Comparison of ENCODE assay signal across 27 cellular contexts in the genomic region with DNA sequence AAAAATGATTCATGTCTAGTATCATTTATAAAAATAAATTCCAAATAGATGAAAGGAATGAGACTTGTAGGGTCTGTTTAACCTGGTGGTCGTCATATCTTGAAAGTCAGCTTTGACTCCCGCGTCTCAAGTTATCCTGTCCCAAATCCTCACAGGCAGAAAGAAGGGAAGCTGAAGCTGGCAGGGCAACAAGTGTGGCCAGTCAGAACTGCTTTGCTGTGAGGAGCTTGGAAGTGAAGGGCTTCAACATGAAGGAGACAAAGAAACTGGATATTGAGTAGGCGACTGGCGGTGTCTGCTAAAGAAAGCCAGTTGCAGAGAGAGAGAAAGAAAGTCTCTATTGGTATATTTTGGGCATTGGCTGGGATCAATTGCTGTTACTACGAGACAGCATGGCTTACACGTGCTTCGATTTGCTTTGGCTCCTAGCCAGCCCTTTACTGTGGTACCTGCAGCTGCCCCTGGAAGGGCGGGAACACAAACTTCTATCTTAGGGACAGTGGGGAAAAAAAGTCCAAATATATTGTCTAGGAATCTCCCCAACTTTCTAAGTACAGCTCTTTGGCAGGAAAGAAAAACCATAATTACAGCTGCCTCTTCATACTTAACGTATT.
DNase-seq lines count a peak whose midpoint lies in the region; ATAC-seq, FAIRE-seq and TF ChIP-seq lines count a peak whose summit lies in the region.
"Had no signal": no experiment of that assay in that cellular context is flagged by ENCODE, and none has a peak within 500 bp of the region (broad histone marks: within the 10 kb centered on the region; RNA-seq: fewer than 3 reads in every experiment).

No MANE protein-coding gene starts in this region.

- no peak overlapping the region for H3K9ac ChIP-seq in K562 (ENCODE audit: insufficient read depth in 1 of 2, low read depth in 2 of 2, low read length in 2 of 2)
- H3K9ac ChIP-seq: KMS-11 had no signal

- H3K4me3 ChIP-seq in K562, result no peak overlapping the region
- H3K4me3 ChIP-seq in osteoblast (ENCODE audit: insufficient read depth, low read length), result no peak overlapping the region
- H3K4me3 ChIP-seq: heart left ventricle, right atrium auricular region had no signal

- no peak for TF ChIP-seq RAD21 in K562 (CRISPR knock-in tag; conservative IDR thresholded peaks at IDR 0.05 in 1 of 2, IDR thresholded peaks at IDR 0.05 in 1 of 2)

- intact Hi-C loops in K562 (cut with micrococcal nuclease), result no loop called here

- FAIRE-seq in K562 (lab: Jason Lieb, UNC) (no peak), GM12892 (lab: Jason Lieb, UNC) (no peak)
- FAIRE-seq: H1 had no signal

- H3K27me3 ChIP-seq in K562 (ENCODE audit: control insufficient read depth in 2 of 2, insufficient read depth in 2 of 2, low read length in 2 of 2) (no peaks in the 10 kb centered on the region), osteoblast (ENCODE audit: insufficient read depth, low read length) (peaks cover 4% of the 10 kb centered on the region)
- H3K27me3 ChIP-seq: brain microvascular endothelial cell, heart left ventricle, right atrium auricular region had no signal

- TF ChIP-seq CTCF in K562 (IDR thresholded peaks at IDR 0.05 in 2 of 3, conservative IDR thresholded peaks at IDR 0.05 in 1 of 3; ENCODE audit: insufficient read depth in 2 of 3, low read depth in 1 of 3, low read length in 3 of 3), result no peak
- TF ChIP-seq CTCF in osteoblast (IDR thresholded peaks at IDR 0.05; ENCODE audit: extremely low read depth, low read depth, low read length), result no peak

- H2AFZ ChIP-seq in K562 (ENCODE audit: low read depth, low read length), result peak overlapping the region; percentile 84
- H2AFZ ChIP-seq in osteoblast (ENCODE audit: low read length), result peak overlapping the region; percentile 42

- in situ Hi-C loops in K562 (cut with MboI), result no loop called here

- no peaks in the 10 kb centered on the region for H3K36me3 ChIP-seq in K562 (ENCODE audit: control insufficient read depth, insufficient read depth, low read length)
- H3K36me3 ChIP-seq in osteoblast (ENCODE audit: insufficient read depth, low read length), result no peaks in the 10 kb centered on the region
- H3K36me3 ChIP-seq: brain microvascular endothelial cell, heart left ventricle, right atrium auricular region had no signal

- H4K20me1 ChIP-seq in K562 (replicated peaks; ENCODE audit: control insufficient read depth, insufficient read depth, low read length) (no peaks in the 10 kb centered on the region), osteoblast (ENCODE audit: insufficient read depth, low read length) (no peaks in the 10 kb centered on the region)

- ATAC-seq in K562 (no peak), GM21526 (IDR thresholded peaks at IDR 0.05; ENCODE audit: low FRiP score, unreplicated experiment) (no peak)
- ATAC-seq: activated CD4-positive, alpha-beta T cell treated with anti-CD3 and anti-CD28 coated beads for 36 hours; heart left ventricle; SK-N-SH treated with all-trans-retinoic acid at 6 μM for 48 hours; stimulated activated naive CD8-positive, alpha-beta T cell treated with anti-CD3 and anti-CD28 coated beads, Interleukin-15, Interleukin-2, amounts not matched to agents 100 U/mL and 50 U/mL, for 24 hours had no signal

- no TSS peak for BruUV-seq in K562 (replicated peaks; lab: Mats Ljungman, UMichigan)

- POLR2A ChIA-PET in K562 (lab: Yijun Ruan, JAX), result no interaction called here

- TF ChIP-seq POLR2A in K562 (conservative IDR thresholded peaks at IDR 0.05) (no peak), GM12892 (IDR thresholded peaks at IDR 0.05; ENCODE audit: low read depth, low read length) (no peak)

- H3K9me1 ChIP-seq in K562 (ENCODE audit: control insufficient read depth, insufficient read depth, low read length), result no peaks in the 10 kb centered on the region

- CTCF ChIA-PET in K562 (lab: Yijun Ruan, JAX; ENCODE audit: low intra/inter-chr PET ratio), result no interaction called here

- H3K79me2 ChIP-seq in K562 (ENCODE audit: control insufficient read depth, insufficient read depth, low read length) (no peaks in the 10 kb centered on the region), osteoblast (ENCODE audit: insufficient read depth, low read length) (no peaks in the 10 kb centered on the region)

- DNase-seq in DMS53 treated with DMSO at 0.1 percent for 48 hours (lab: John Stamatoyannopoulos, UW; ENCODE audit: unreplicated experiment), result peak; percentile 17
- DNase-seq in NCI-H2029 (lab: John Stamatoyannopoulos, UW), result peak; percentile 44
- DNase-seq in K562 (ENCODE audit: extremely low read depth in 1 of 4, low spot score in 3 of 4), result no peak
- DNase-seq in osteoblast (ENCODE audit: insufficient read length, low spot score, missing footprints), result no peak
- DNase-seq in GM12892 (ENCODE audit: insufficient read length), result no peak
- DNase-seq in stimulated activated CD4-positive, alpha-beta T cell treated with anti-CD3 and anti-CD28 coated beads, Interleukin-2, amount 100 ng/mL, for 24 hours, result no peak
- DNase-seq: activated CD4-positive, alpha-beta T cell treated with anti-CD3 and anti-CD28 coated beads for 36 hours; activated CD8-positive, alpha-beta memory T cell treated with anti-CD3 and anti-CD28 coated beads for 24 hours; activated naive CD4-positive, alpha-beta T cell; activated T-cell treated with anti-CD3 and anti-CD28 coated beads, Interleukin-2, amount 50 U/mL, for 24 hours; brain microvascular endothelial cell; CD4-positive, alpha-beta T cell; DMS 273 treated with DMSO at 0.1 percent for 48 hours; effector CD8-positive, alpha-beta T cell; GDM1; heart left ventricle; NCI-H187 treated with DMSO at 0.1 percent for 48 hours; NCI-H82; OCI-M1; stimulated activated CD4-positive, alpha-beta T cell treated with anti-CD3 and anti-CD28 coated beads, Interleukin-12 subunit alpha, Interleukin-12 subunit beta, amount 100 ng/mL, for 4 hours; stimulated activated naive CD8-positive, alpha-beta T cell treated with anti-CD3 and anti-CD28 coated beads, Interleukin-15, Interleukin-2, amounts not matched to agents 100 U/mL and 50 U/mL, for 24 hours; T-helper 2 cell had no signal

- H3K9me3 ChIP-seq in K562 (replicated peaks; ENCODE audit: control insufficient read depth, insufficient read depth, low read depth, low read length) (no peaks in the 10 kb centered on the region), osteoblast (ENCODE audit: low read depth, low read length) (no peaks in the 10 kb centered on the region)
- H3K9me3 ChIP-seq: heart left ventricle, right atrium auricular region had no signal

- 66% methylated on average over 10 of the region's 10 CpGs for WGBS in K562 (ENCODE audit: insufficient coverage, low coverage, missing lambda C conversion rate)

- H3K4me1 ChIP-seq in K562 (replicated peaks in 1 of 2; ENCODE audit: control insufficient read depth in 2 of 2, insufficient read depth in 2 of 2, low read length in 2 of 2), result peaks cover 13 to 17% of the 10 kb centered on the region in 2 experiments
- no peaks in the 10 kb centered on the region for H3K4me1 ChIP-seq in osteoblast (ENCODE audit: insufficient read depth, low read length)
- H3K4me1 ChIP-seq: heart left ventricle, right atrium auricular region had no signal

- no peak overlapping the region for H3K27ac ChIP-seq in K562 (ENCODE audit: extremely low read depth, low read depth, low read length)
- no peak overlapping the region for H3K27ac ChIP-seq in osteoblast (ENCODE audit: low read depth, low read length)
- H3K27ac ChIP-seq: brain microvascular endothelial cell, heart left ventricle, KMS-11, right atrium auricular region had no signal

- no peak overlapping the region for H3K4me2 ChIP-seq in K562 (ENCODE audit: insufficient read depth, low read length)
- peak overlapping the region; percentile 29 for H3K4me2 ChIP-seq in osteoblast (ENCODE audit: insufficient read depth, low read length)
- H3K4me2 ChIP-seq: KMS-11 had no signal

- TF ChIP-seq EP300 in K562 (IDR thresholded peaks at IDR 0.05; ENCODE audit: low read length), result no peak

TF ChIP-seq in K562, 482 proteins besides CTCF, POLR2A, EP300 and RAD21:
- TF ChIP-seq, protein P1, sequence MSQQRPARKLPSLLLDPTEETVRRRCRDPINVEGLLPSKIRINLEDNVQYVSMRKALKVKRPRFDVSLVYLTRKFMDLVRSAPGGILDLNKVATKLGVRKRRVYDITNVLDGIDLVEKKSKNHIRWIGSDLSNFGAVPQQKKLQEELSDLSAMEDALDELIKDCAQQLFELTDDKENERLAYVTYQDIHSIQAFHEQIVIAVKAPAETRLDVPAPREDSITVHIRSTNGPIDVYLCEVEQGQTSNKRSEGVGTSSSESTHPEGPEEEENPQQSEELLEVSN (IDR thresholded peaks at IDR 0.05; ENCODE audit: borderline replicate concordance in 1 of 2, extremely low read depth in 1 of 2, insufficient read depth in 1 of 2, insufficient read length in 1 of 2, low read depth in 1 of 2, low read length in 1 of 2, poor library complexity in 1 of 2, severe bottlenecking in 1 of 2), result peak in 1 of 2 experiments; percentile 34
- TF ChIP-seq ADNP (tag; IDR thresholded peaks at IDR 0.05), result no peak
- no peak for TF ChIP-seq PPARD (CRISPR knock-in tag; IDR thresholded peaks at IDR 0.05)
- TF ChIP-seq ZNF668 (CRISPR knock-in tag; IDR thresholded peaks at IDR 0.05), result no peak
- TF ChIP-seq NFIC (IDR thresholded peaks at IDR 0.05), result peak; percentile 70
- no peak for TF ChIP-seq SP2 (IDR thresholded peaks at IDR 0.05; ENCODE audit: extremely low read depth, low read depth, low read length, poor library complexity, severe bottlenecking)
- no peak for TF ChIP-seq SMC3 (conservative IDR thresholded peaks at IDR 0.05; ENCODE audit: insufficient read depth, low read depth, low read length)

Comparison
In these comparisons a context has a peak if more than half of its experiments do, and no peak if none do; other contexts are left out.
1. DNase-seq: peak in DMS53 treated with DMSO at 0.1 percent for 48 hours (single experiment) and NCI-H2029 (single experiment); none in K562 (0 of 4), osteoblast (single experiment), GM12892 (single experiment) and stimulated activated CD4-positive, alpha-beta T cell treated with anti-CD3 and anti-CD28 coated beads, Interleukin-2, amount 100 ng/mL, for 24 hours (0 of 2).